Comparison of ENCODE assay signal across 9 cellular contexts in genomic region chr16:1929578-1930337, GRCh38. TPM values are rescaled to one million over a fixed set of nuclear protein-coding genes. Genes with fewer than 3 reads are reported as not detected.
DNase-seq lines count a peak whose midpoint lies in the region; ATAC-seq and TF ChIP-seq lines count a peak whose summit lies in the region.
"Had no signal": no experiment of that assay in that cellular context is flagged by ENCODE, and none has a peak within 500 bp of the region (broad histone marks: within the 10 kb centered on the region; RNA-seq: fewer than 3 reads in every experiment).

No MANE protein-coding gene starts in this region.

- intact Hi-C loops in activated CD4-positive, alpha-beta T cell treated with anti-CD3 and anti-CD28 coated beads, Interleukin-2, amount 10 ng/mL, durations not matched to agents 24 days and 14 days (cut with micrococcal nuclease), result loop anchor here (1.0 to 5.0 kb wide), 3 partner anchors 14 to 117 kb away; partner anchors contain the start of gene MSRB1
- intact Hi-C loops in dendritic cell treated with granulocyte-macrophage colony-stimulating factor and Interleukin-4, amounts not matched to agents 40 ng/mL and 50 ng/mL, for 4 days (cut with micrococcal nuclease), result loop anchor here (1.0 to 5.0 kb wide), 2 partner anchors 65 to 157 kb away; partner anchors contain the start of genes EME2, MRPS34 and NME3
- intact Hi-C loops in right lobe of liver (cut with DNase I), result loop anchor here (5.0 kb wide), 2 partner anchors 67 to 72 kb away; no protein-coding TSS in a partner anchor

- H3K4me3 ChIP-seq in right lobe of liver, result peak overlapping the region; percentile 55 to 57 (median 56)

- TF ChIP-seq CTCF in right lobe of liver (IDR thresholded peaks at IDR 0.05), result peak; percentile 98 to 100 (median 99)

- peak; percentile 78 for ATAC-seq in GM19023 (IDR thresholded peaks at IDR 0.05; ENCODE audit: unreplicated experiment)
- peak; percentile 87 for ATAC-seq in HG03280 (IDR thresholded peaks at IDR 0.05; ENCODE audit: unreplicated experiment)
- ATAC-seq in right lobe of liver, result peak; percentile 87 to 95 (median 91)

- DNase-seq in AML-193 (lab: John Stamatoyannopoulos, UW) (peak; percentile 73 to 76), NCI-H446 treated with DMSO at 0.1 percent for 48 hours (lab: John Stamatoyannopoulos, UW) (peak; percentile 33), right lobe of liver (peak; percentile 91 to 92 (median 91))
- DNase-seq in activated CD4-positive, alpha-beta T cell treated with anti-CD3 and anti-CD28 coated beads, Interleukin-2, amount 10 ng/mL, durations not matched to agents 24 days and 14 days, result peak; percentile 99
- peak; percentile 97 to 99 for DNase-seq in stimulated activated CD4-positive, alpha-beta T cell treated with anti-CD3 and anti-CD28 coated beads, Interleukin-2, amount 100 ng/mL, for 48 hours

- no peaks in the 10 kb centered on the region for H3K9me3 ChIP-seq in right lobe of liver

- no peaks in the 10 kb centered on the region for H3K9me3 Mint-ChIP-seq in activated CD4-positive, alpha-beta T cell treated with anti-CD3 and anti-CD28 coated beads, Interleukin-2, amount 10 ng/mL, durations not matched to agents 24 days and 14 days
- H3K9me3 Mint-ChIP-seq in dendritic cell treated with granulocyte-macrophage colony-stimulating factor and Interleukin-4, amounts not matched to agents 40 ng/mL and 50 ng/mL, for 4 days, result no peaks in the 10 kb centered on the region
- H3K9me3 Mint-ChIP-seq: IgD-negative memory B cell had no signal

- H3K4me1 ChIP-seq in right lobe of liver, result peaks cover 0 to 22% (median 0%) of the 10 kb centered on the region in 4 donors

- WGBS in right lobe of liver (ENCODE audit: insufficient coverage, low coverage, low lambda C conversion rate, missing lambda C conversion rate), result no CpG with 5 or more reads among the region's 70 CpGs

- no peaks in the 10 kb centered on the region for H3K27me3 ChIP-seq in right lobe of liver

- peaks cover 1% of the 10 kb centered on the region for H3K27me3 Mint-ChIP-seq in activated CD4-positive, alpha-beta T cell treated with anti-CD3 and anti-CD28 coated beads, Interleukin-2, amount 10 ng/mL, durations not matched to agents 24 days and 14 days
- peaks cover 12% of the 10 kb centered on the region for H3K27me3 Mint-ChIP-seq in dendritic cell treated with granulocyte-macrophage colony-stimulating factor and Interleukin-4, amounts not matched to agents 40 ng/mL and 50 ng/mL, for 4 days

- H3K27ac ChIP-seq in right lobe of liver, result peak overlapping the region; percentile 22 to 70 (median 33)

- peaks cover 2% of the 10 kb centered on the region for H3K4me1 Mint-ChIP-seq in activated CD4-positive, alpha-beta T cell treated with anti-CD3 and anti-CD28 coated beads, Interleukin-2, amount 10 ng/mL, durations not matched to agents 24 days and 14 days
- peaks cover 5% of the 10 kb centered on the region for H3K4me1 Mint-ChIP-seq in dendritic cell treated with granulocyte-macrophage colony-stimulating factor and Interleukin-4, amounts not matched to agents 40 ng/mL and 50 ng/mL, for 4 days (ENCODE audit: low read depth)

- H3K36me3 Mint-ChIP-seq in activated CD4-positive, alpha-beta T cell treated with anti-CD3 and anti-CD28 coated beads, Interleukin-2, amount 10 ng/mL, durations not matched to agents 24 days and 14 days (ENCODE audit: low read depth), result no peaks in the 10 kb centered on the region
- H3K36me3 Mint-ChIP-seq in dendritic cell treated with granulocyte-macrophage colony-stimulating factor and Interleukin-4, amounts not matched to agents 40 ng/mL and 50 ng/mL, for 4 days (ENCODE audit: low read depth), result no peaks in the 10 kb centered on the region
- H3K36me3 Mint-ChIP-seq: IgD-negative memory B cell had no signal

- peak; percentile 15 for TF ChIP-seq POLR2A in right lobe of liver (IDR thresholded peaks at IDR 0.05)

- no peaks in the 10 kb centered on the region for H3K36me3 ChIP-seq in right lobe of liver

- H3K4me3 Mint-ChIP-seq in activated CD4-positive, alpha-beta T cell treated with anti-CD3 and anti-CD28 coated beads, Interleukin-2, amount 10 ng/mL, durations not matched to agents 24 days and 14 days, result peak overlapping the region; percentile 67
- H3K4me3 Mint-ChIP-seq in dendritic cell treated with granulocyte-macrophage colony-stimulating factor and Interleukin-4, amounts not matched to agents 40 ng/mL and 50 ng/mL, for 4 days, result peak overlapping the region; percentile 76

- no peak overlapping the region for H3K27ac Mint-ChIP-seq in activated CD4-positive, alpha-beta T cell treated with anti-CD3 and anti-CD28 coated beads, Interleukin-2, amount 10 ng/mL, durations not matched to agents 24 days and 14 days
- H3K27ac Mint-ChIP-seq in dendritic cell treated with granulocyte-macrophage colony-stimulating factor and Interleukin-4, amounts not matched to agents 40 ng/mL and 50 ng/mL, for 4 days, result peak overlapping the region; percentile 76

RNA-seq across cellular contexts. Expression of gene HS3ST6, which starts 11.5 kb away (rescaled TPM):
- not detected in 2 replicates for total RNA-seq in activated CD4-positive, alpha-beta T cell treated with anti-CD3 and anti-CD28 coated beads, Interleukin-2, amount 10 ng/mL, durations not matched to agents 24 days and 14 days
- total RNA-seq in right lobe of liver, result not detected

RNA-seq across cellular contexts. Expression of gene MSRB1, which starts 13.2 kb away (rescaled TPM):
- 22.8 and 23.0 TPM in 2 replicates for total RNA-seq in activated CD4-positive, alpha-beta T cell treated with anti-CD3 and anti-CD28 coated beads, Interleukin-2, amount 10 ng/mL, durations not matched to agents 24 days and 14 days
- 100 to 1,000 TPM in 3 of 6 experiments, 10 to 100 TPM in 3; 63.4 to 121 (median 98.5) TPM for total RNA-seq in right lobe of liver

RNA-seq across cellular contexts. Expression of gene RPL3L, which starts 24.7 kb away (rescaled TPM):
- total RNA-seq in activated CD4-positive, alpha-beta T cell treated with anti-CD3 and anti-CD28 coated beads, Interleukin-2, amount 10 ng/mL, durations not matched to agents 24 days and 14 days, result 1.0 TPM in 1 of 2 replicates, not detected in the other
- under 1 TPM in 1 of 6 experiments, not detected in 5; 0.12 TPM for total RNA-seq in right lobe of liver

RNA-seq across cellular contexts. Expression of gene NDUFB10, which starts 29.6 kb away (rescaled TPM):
- total RNA-seq in activated CD4-positive, alpha-beta T cell treated with anti-CD3 and anti-CD28 coated beads, Interleukin-2, amount 10 ng/mL, durations not matched to agents 24 days and 14 days, result 136 and 141 TPM in 2 replicates
- total RNA-seq in right lobe of liver, result 100 to 1,000 TPM in 2 of 6 experiments, 10 to 100 TPM in 4; 68.7 to 210 (median 81.2) TPM

RNA-seq across cellular contexts. Expression of gene RPS2, which starts 34.9 kb away (rescaled TPM):
- 3,359 and 3,401 TPM in 2 replicates for total RNA-seq in activated CD4-positive, alpha-beta T cell treated with anti-CD3 and anti-CD28 coated beads, Interleukin-2, amount 10 ng/mL, durations not matched to agents 24 days and 14 days
- total RNA-seq in right lobe of liver, result 1,000 to 10,000 TPM in 1 of 6 experiments, 100 to 1,000 TPM in 5; 451 to 1,052 (median 541) TPM

Comparison
In these comparisons a context has a peak if more than half of its experiments do, and no peak if none do; other contexts are left out.
1. Peak in every context shown above with its lines: DNase-seq, ATAC-seq, H3K4me3 ChIP-seq and H3K27ac ChIP-seq.
2. DNase-seq: peak in every context shown above with its lines; median percentile 99 in activated CD4-positive, alpha-beta T cell treated with anti-CD3 and anti-CD28 coated beads, Interleukin-2, amount 10 ng/mL, durations not matched to agents 24 days and 14 days; 98 in stimulated activated CD4-positive, alpha-beta T cell treated with anti-CD3 and anti-CD28 coated beads, Interleukin-2, amount 100 ng/mL, for 48 hours; 91 in right lobe of liver; 74 in AML-193; 33 in NCI-H446 treated with DMSO at 0.1 percent for 48 hours.